8 cellular contexts compared by ENCODE assay signal in the genomic region with DNA sequence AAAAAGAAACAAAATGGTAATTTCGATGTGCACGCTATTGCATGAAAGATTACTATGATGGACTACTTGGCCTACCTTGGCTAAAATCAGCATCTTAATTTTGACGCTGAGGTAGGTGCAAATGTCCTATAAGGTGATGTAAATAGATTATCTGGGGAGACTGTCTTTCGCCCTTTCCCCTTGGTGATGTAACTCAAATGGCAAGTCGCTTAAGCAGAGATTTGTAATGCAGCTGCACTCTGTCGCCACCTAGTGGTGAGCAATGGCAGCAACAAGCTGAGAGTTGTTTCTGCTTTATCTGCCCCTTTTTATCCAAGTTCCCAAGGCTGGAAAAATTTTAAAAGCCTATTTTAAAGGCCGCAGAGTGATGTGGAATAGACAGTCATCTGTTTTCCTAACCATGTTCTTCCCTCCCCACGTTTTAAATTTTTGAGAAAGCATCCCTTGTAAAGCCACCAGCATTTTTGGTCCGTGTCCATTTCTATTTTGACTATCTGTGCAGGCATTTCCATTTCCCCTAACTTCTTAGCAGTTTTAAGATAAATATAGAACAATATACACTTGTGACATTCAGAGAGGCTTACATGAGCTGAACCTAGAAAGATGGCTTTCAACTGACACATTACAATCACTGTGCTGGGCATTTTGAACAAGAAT.
DNase-seq lines count a peak whose midpoint lies in the region; FAIRE-seq and TF ChIP-seq lines count a peak whose summit lies in the region.

No MANE protein-coding gene starts in this region.

- H3K27me3 ChIP-seq in neural cell (ENCODE audit: insufficient read depth, low read depth, low read length) (no peaks in the 10 kb centered on the region), stomach (no peaks in the 10 kb centered on the region)

- no peak for TF ChIP-seq POLR2A in stomach (IDR thresholded peaks at IDR 0.05)

- peak; percentile 97 for FAIRE-seq in GM19239 (lab: Jason Lieb, UNC)

- H3F3A ChIP-seq in neural cell (ENCODE audit: insufficient read depth, low read length, poor library complexity, severe bottlenecking), result no peaks in the 10 kb centered on the region

- TF ChIP-seq RAD21 in neural cell (conservative IDR thresholded peaks at IDR 0.05), result peak; percentile 86

- 28 to 36% (median 30%) methylated on average over 9 of the region's 9 CpGs for WGBS in stomach, 5 donors

- H3K79me2 ChIP-seq in neural cell (replicated peaks; ENCODE audit: insufficient read depth, low read length), result no peaks in the 10 kb centered on the region

- peak; percentile 100 for TF ChIP-seq CTCF in fibroblast of mammary gland (conservative IDR thresholded peaks at IDR 0.05; ENCODE audit: control insufficient read depth, insufficient read depth, low read depth, low read length)
- peak; percentile 92 for TF ChIP-seq CTCF in neural cell (IDR thresholded peaks at IDR 0.05; ENCODE audit: poor library complexity, severe bottlenecking)
- TF ChIP-seq CTCF in stomach (IDR thresholded peaks at IDR 0.05), result peak in 6 of 7 experiments; percentile 49 to 97 (median 96)

- intact Hi-C loops in stomach (cut with DNase I; ENCODE audit: low total_unique reads), result loop anchor here (10.0 kb wide), 1 partner anchor 123 kb away; a partner anchor contains a TSS

- H3K27ac ChIP-seq in neural cell (ENCODE audit: low read length), result no peak overlapping the region
- H3K27ac ChIP-seq in stomach, result peak overlapping the region in 4 of 5 donors; percentile 10 to 84 (median 38)

- no peak overlapping the region for H3K4me2 ChIP-seq in neural cell (ENCODE audit: low read length)

- no peaks in the 10 kb centered on the region for H4K20me1 ChIP-seq in neural cell (ENCODE audit: insufficient read depth)

- H3K4me1 ChIP-seq in stomach, result peaks cover 0 to 35% (median 17%) of the 10 kb centered on the region in 4 donors

- H3K36me3 ChIP-seq in neural cell (ENCODE audit: insufficient read depth, low read length) (no peaks in the 10 kb centered on the region), stomach (no peaks in the 10 kb centered on the region)

- no peaks in the 10 kb centered on the region for H3K9me2 ChIP-seq in neural cell (ENCODE audit: insufficient read depth, low read length)

- H2AFZ ChIP-seq in neural cell (ENCODE audit: low read depth, low read length), result no peak overlapping the region

- H3K9me3 ChIP-seq in neural cell (ENCODE audit: low read length), result no peaks in the 10 kb centered on the region
- H3K9me3 ChIP-seq in stomach, result no peaks in the 10 kb centered on the region

- TF ChIP-seq EP300 in neural cell (conservative IDR thresholded peaks at IDR 0.05; ENCODE audit: poor library complexity, severe bottlenecking), result no peak
- no peak for TF ChIP-seq EP300 in stomach (IDR thresholded peaks at IDR 0.05)

- DNase-seq in AML-193 (lab: John Stamatoyannopoulos, UW) (peak; percentile 38 to 54), GM19239 (ENCODE audit: insufficient read length, low spot score) (peak; percentile 50), HPDE6-E6E7 (ENCODE audit: extremely low spot score) (peak; percentile 41), OCI-M1 (lab: John Stamatoyannopoulos, UW) (peak; percentile 79), fibroblast of mammary gland (ENCODE audit: low read depth) (peak; percentile 81), stomach (peak; percentile 80)
- DNase-seq in activated T-cell treated with anti-CD3 and anti-CD28 coated beads, Interleukin-2, amount 50 U/mL, for 48 hours, result peak; percentile 74 to 75

- H3K9ac ChIP-seq in neural cell (ENCODE audit: low read length), result no peak overlapping the region

- H3K4me3 ChIP-seq in fibroblast of mammary gland (ENCODE audit: control insufficient read depth, low read depth, low read length) (no peak overlapping the region), neural cell (ENCODE audit: low read length) (no peak overlapping the region), stomach (no peak overlapping the region)

TF ChIP-seq in neural cell, 6 proteins besides CTCF, POLR2A, EP300 and RAD21:
- TF ChIP-seq POLR2AphosphoS5 (IDR thresholded peaks at IDR 0.05) (no peak), SMC3 (conservative IDR thresholded peaks at IDR 0.05; ENCODE audit: poor library complexity) (peak; percentile 83), MXI1 (conservative IDR thresholded peaks at IDR 0.05; ENCODE audit: poor library complexity, severe bottlenecking) (no peak)
- TF ChIP-seq, protein P1, sequence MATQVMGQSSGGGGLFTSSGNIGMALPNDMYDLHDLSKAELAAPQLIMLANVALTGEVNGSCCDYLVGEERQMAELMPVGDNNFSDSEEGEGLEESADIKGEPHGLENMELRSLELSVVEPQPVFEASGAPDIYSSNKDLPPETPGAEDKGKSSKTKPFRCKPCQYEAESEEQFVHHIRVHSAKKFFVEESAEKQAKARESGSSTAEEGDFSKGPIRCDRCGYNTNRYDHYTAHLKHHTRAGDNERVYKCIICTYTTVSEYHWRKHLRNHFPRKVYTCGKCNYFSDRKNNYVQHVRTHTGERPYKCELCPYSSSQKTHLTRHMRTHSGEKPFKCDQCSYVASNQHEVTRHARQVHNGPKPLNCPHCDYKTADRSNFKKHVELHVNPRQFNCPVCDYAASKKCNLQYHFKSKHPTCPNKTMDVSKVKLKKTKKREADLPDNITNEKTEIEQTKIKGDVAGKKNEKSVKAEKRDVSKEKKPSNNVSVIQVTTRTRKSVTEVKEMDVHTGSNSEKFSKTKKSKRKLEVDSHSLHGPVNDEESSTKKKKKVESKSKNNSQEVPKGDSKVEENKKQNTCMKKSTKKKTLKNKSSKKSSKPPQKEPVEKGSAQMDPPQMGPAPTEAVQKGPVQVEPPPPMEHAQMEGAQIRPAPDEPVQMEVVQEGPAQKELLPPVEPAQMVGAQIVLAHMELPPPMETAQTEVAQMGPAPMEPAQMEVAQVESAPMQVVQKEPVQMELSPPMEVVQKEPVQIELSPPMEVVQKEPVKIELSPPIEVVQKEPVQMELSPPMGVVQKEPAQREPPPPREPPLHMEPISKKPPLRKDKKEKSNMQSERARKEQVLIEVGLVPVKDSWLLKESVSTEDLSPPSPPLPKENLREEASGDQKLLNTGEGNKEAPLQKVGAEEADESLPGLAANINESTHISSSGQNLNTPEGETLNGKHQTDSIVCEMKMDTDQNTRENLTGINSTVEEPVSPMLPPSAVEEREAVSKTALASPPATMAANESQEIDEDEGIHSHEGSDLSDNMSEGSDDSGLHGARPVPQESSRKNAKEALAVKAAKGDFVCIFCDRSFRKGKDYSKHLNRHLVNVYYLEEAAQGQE (IDR thresholded peaks at IDR 0.05; ENCODE audit: borderline replicate concordance), result no peak
